33 cellular contexts compared by ENCODE assay signal in genomic region chr17:35284955-35285354, GRCh38.
"Had no signal": no experiment of that assay in that cellular context is flagged by ENCODE, and none has a peak within 500 bp of the region (broad histone marks: within the 10 kb centered on the region; RNA-seq: fewer than 3 reads in every experiment).

No MANE protein-coding gene starts in this region.

- H3K27me3 Mint-ChIP-seq: activated CD4-positive, alpha-beta memory T cell treated with anti-CD3 and anti-CD28 coated beads for 36 hours; activated naive CD8-positive, alpha-beta T cell; activated naive CD8-positive, alpha-beta T cell treated with anti-CD3 and anti-CD28 coated beads, Interleukin-2, amount 50 U/mL, for 24 hours had no signal

- H3K4me3 ChIP-seq: Peyer's patch, SJSA1 had no signal

- H3K9me3 ChIP-seq: Peyer's patch, SJSA1, SK-N-SH had no signal

- H3K27ac ChIP-seq: Peyer's patch, SJSA1 had no signal

- DNase-seq: activated CD4-positive, alpha-beta memory T cell treated with anti-CD3 and anti-CD28 coated beads for 36 hours; activated CD4-positive, alpha-beta T cell treated with anti-CD3 and anti-CD28 coated beads, Interleukin-2, amount 50 U/mL, for 1 hour; activated CD8-positive, alpha-beta memory T cell treated with anti-CD3 and anti-CD28 coated beads, Interleukin-2, amount 50 U/mL, for 4 hours; activated naive CD4-positive, alpha-beta T cell treated with anti-CD3 and anti-CD28 coated beads, Interleukin-2, amount 10 ng/mL, durations not matched to agents 7 days and 5 days; activated naive CD8-positive, alpha-beta T cell treated with anti-CD3 and anti-CD28 coated beads, Interleukin-2, amount 50 U/mL, for 24 hours; activated T-cell treated with anti-CD3 and anti-CD28 coated beads for 4 hours; activated T-cell treated with anti-CD3 and anti-CD28 coated beads, Interleukin-2, amount 50 U/mL, for 4 hours; anterior cingulate cortex; caudate nucleus; MM.1S; MV-4-11; NCI-H1092 treated with DMSO at 0.1 percent for 48 hours; NCI-H1417; NCI-H146; NCI-H187; NCI-H2029 treated with DMSO at 0.1 percent for 48 hours; NCI-H2107; NCI-H2171; NCI-H510A; NCI-H526; NCI-H748 treated with DMSO at 0.1 percent for 48 hours; NK-92 treated with Interleukin-12 subunit alpha and Interleukin-12 subunit beta, amount 100 ng/mL, for 24 hours; PC-3; Peyer's patch; RPMI8226; SHP77 treated with DMSO at 0.1 percent for 48 hours; SK-N-SH had no signal

- H3K4me1 Mint-ChIP-seq: brain had no signal

- H3K4me3 Mint-ChIP-seq: activated CD4-positive, alpha-beta memory T cell treated with anti-CD3 and anti-CD28 coated beads for 36 hours; activated naive CD4-positive, alpha-beta T cell treated with anti-CD3 and anti-CD28 coated beads, Interleukin-2, amount 10 ng/mL, durations not matched to agents 7 days and 5 days; activated naive CD8-positive, alpha-beta T cell; activated naive CD8-positive, alpha-beta T cell treated with anti-CD3 and anti-CD28 coated beads, Interleukin-2, amount 50 U/mL, for 24 hours; activated T-cell treated with anti-CD3 and anti-CD28 coated beads, Interleukin-2, amount 50 U/mL, for 4 hours; activated T-helper 1 cell treated with anti-CD3 and anti-CD28 coated beads, Interleukin-12 subunit alpha, Interleukin-12 subunit beta, Interleukin-2, Interleukin-4 antibody, amounts not matched to agents 30 ng/mL and 10 ng/mL and 1 ng/mL, durations not matched to agents 14 hours and 24 hours and 36 hours; brain; T-helper 1 cell treated with Interleukin-12 subunit alpha and Interleukin-12 subunit beta and Interleukin-4 antibody, amounts not matched to agents 30 μg/mL and 1 μg/mL, for 36 hours; T-helper 2 cell treated with Interferon-gamma antibody and Interleukin-4, amounts not matched to agents 5 μg/mL and 100 μg/mL, for 36 hours had no signal

- H3K4me1 ChIP-seq: Peyer's patch, SJSA1 had no signal

- H3K27ac Mint-ChIP-seq: activated naive CD4-positive, alpha-beta T cell treated with anti-CD3 and anti-CD28 coated beads, Interleukin-2, amount 10 ng/mL, durations not matched to agents 7 days and 5 days; activated naive CD8-positive, alpha-beta T cell treated with anti-CD3 and anti-CD28 coated beads, Interleukin-2, amount 50 U/mL, for 24 hours; activated T-helper 1 cell treated with anti-CD3 and anti-CD28 coated beads, Interleukin-12 subunit alpha, Interleukin-12 subunit beta, Interleukin-2, Interleukin-4 antibody, amounts not matched to agents 30 ng/mL and 10 ng/mL and 1 ng/mL, durations not matched to agents 14 hours and 24 hours and 36 hours; brain; T-helper 1 cell treated with Interleukin-12 subunit alpha and Interleukin-12 subunit beta and Interleukin-4 antibody, amounts not matched to agents 30 μg/mL and 1 μg/mL, for 36 hours had no signal

- H3K36me3 Mint-ChIP-seq: activated naive CD8-positive, alpha-beta T cell; brain had no signal

- H3K36me3 ChIP-seq: Peyer's patch, SJSA1 had no signal

- ATAC-seq: activated naive CD8-positive, alpha-beta T cell treated with anti-CD3 and anti-CD28 coated beads, Interleukin-2, amount 50 U/mL, for 24 hours; activated T-cell treated with anti-CD3 and anti-CD28 coated beads, Interleukin-2, amount 50 U/mL, for 4 hours; PC-3 had no signal
